Comparison of ENCODE assay signal across 17 cellular contexts in genomic region chr22:20439928-20440575, GRCh38.
"Had no signal": no experiment of that assay in that cellular context is flagged by ENCODE, and none has a peak within 500 bp of the region (broad histone marks: within the 10 kb centered on the region; RNA-seq: fewer than 3 reads in every experiment).

No MANE protein-coding gene starts in this region.

- H3K4me3 ChIP-seq: esophagus muscularis mucosa, ovary, smooth muscle cell, upper lobe of left lung had no signal

- FAIRE-seq: endometrium had no signal

- H3K27ac ChIP-seq: ovary had no signal

- DNase-seq: activated CD4-positive, alpha-beta T cell treated with anti-CD3 and anti-CD28 coated beads, Interleukin-2, amount 50 U/mL, for 4 hours; activated CD4-positive, CD25-positive, alpha-beta regulatory T cell treated with anti-CD3 and anti-CD28 coated beads, Interleukin-2, amount 50 U/mL, for 72 hours; activated CD8-positive, alpha-beta memory T cell treated with anti-CD3 and anti-CD28 coated beads, Interleukin-2, amount 10 ng/mL, durations not matched to agents 7 days and 5 days; activated gamma-delta T cell; activated naive CD8-positive, alpha-beta T cell treated with anti-CD3 and anti-CD28 coated beads, Interleukin-2, amount 50 U/mL, for 24 hours; activated T-cell treated with anti-CD3 and anti-CD28 coated beads, Interleukin-2, amount 50 U/mL, for 24 hours; dermis blood vessel endothelial cell; glutamatergic neuron; immature natural killer cell; nephron progenitor cell; stimulated activated naive CD4-positive, alpha-beta T cell; T-helper 9 cell had no signal

- ATAC-seq: activated CD8-positive, alpha-beta memory T cell treated with anti-CD3 and anti-CD28 coated beads, Interleukin-2, amount 10 ng/mL, durations not matched to agents 7 days and 5 days; activated naive CD8-positive, alpha-beta T cell treated with anti-CD3 and anti-CD28 coated beads, Interleukin-2, amount 50 U/mL, for 24 hours had no signal

- H3K9me3 ChIP-seq: esophagus muscularis mucosa, ovary, upper lobe of left lung had no signal

- H3K27me3 ChIP-seq: ovary had no signal

- H3K36me3 ChIP-seq: ovary had no signal

- H3K4me2 ChIP-seq: smooth muscle cell had no signal
